ENCODE assay signal across 23 cellular contexts in genomic region chr2:2244508-2244907, GRCh38.
"Had no signal": no experiment of that assay in that cellular context is flagged by ENCODE, and none has a peak within 500 bp of the region (broad histone marks: within the 10 kb centered on the region; RNA-seq: fewer than 3 reads in every experiment).

No MANE protein-coding gene starts in this region.

- H3K9me3 ChIP-seq: gastroesophageal sphincter, neutrophil, right atrium auricular region, sigmoid colon, stomach, thoracic aorta had no signal

- H3K9me3 Mint-ChIP-seq: stimulated activated naive B cell treated with anti-CD40 and anti-IgM and Interleukin-4, amounts not matched to agents 10 μg/mL and 1 μg/mL and 100 μg/mL, for 72 hours had no signal

- H3K4me3 ChIP-seq: dorsolateral prefrontal cortex, gastroesophageal sphincter, mucosa of descending colon, right atrium auricular region, sigmoid colon, skin epidermis, stomach, thoracic aorta, transverse colon had no signal

- H3K36me3 Mint-ChIP-seq: naive thymus-derived CD8-positive, alpha-beta T cell; stimulated activated naive B cell treated with anti-CD40 and anti-IgM and Interleukin-4, amounts not matched to agents 10 μg/mL and 1 μg/mL and 100 μg/mL, for 72 hours had no signal

- H3K4me1 ChIP-seq: gastroesophageal sphincter, right atrium auricular region, sigmoid colon, stomach, transverse colon had no signal

- H3K27ac ChIP-seq: dorsolateral prefrontal cortex, gastroesophageal sphincter, neutrophil, right atrium auricular region, sigmoid colon, skin epidermis, stomach, thoracic aorta, transverse colon had no signal

- H3K4me1 Mint-ChIP-seq: naive thymus-derived CD8-positive, alpha-beta T cell; stimulated activated naive B cell treated with anti-CD40 and anti-IgM and Interleukin-4, amounts not matched to agents 10 μg/mL and 1 μg/mL and 100 μg/mL, for 72 hours had no signal

- H3K4me3 Mint-ChIP-seq: naive thymus-derived CD8-positive, alpha-beta T cell; stimulated activated naive B cell treated with anti-CD40 and anti-IgM and Interleukin-4, amounts not matched to agents 10 μg/mL and 1 μg/mL and 100 μg/mL, for 72 hours had no signal

- H3K27me3 ChIP-seq: neutrophil, right atrium auricular region, sigmoid colon, transverse colon had no signal

- ATAC-seq: esophagus mucosa; gastroesophageal sphincter; left lobe of liver; mucosa of descending colon; naive thymus-derived CD8-positive, alpha-beta T cell; stimulated activated naive B cell treated with anti-CD40 and anti-IgM and Interleukin-4, amounts not matched to agents 10 μg/mL and 1 μg/mL and 100 μg/mL, for 72 hours had no signal

- H3K36me3 ChIP-seq: gastroesophageal sphincter, neutrophil, right atrium auricular region, sigmoid colon, stomach, thoracic aorta, transverse colon had no signal

- H3K27ac Mint-ChIP-seq: naive thymus-derived CD8-positive, alpha-beta T cell; stimulated activated naive B cell treated with anti-CD40 and anti-IgM and Interleukin-4, amounts not matched to agents 10 μg/mL and 1 μg/mL and 100 μg/mL, for 72 hours had no signal

- DNase-seq: cortex of kidney; dorsolateral prefrontal cortex; effector CD8-positive, alpha-beta T cell; glutamatergic neuron; islet precursor cell; mammary epithelial cell; mucosa of descending colon; naive thymus-derived CD8-positive, alpha-beta T cell; posterior cingulate gyrus; sigmoid colon; stimulated activated CD4-positive, alpha-beta T cell treated with anti-CD3 and anti-CD28 coated beads, Interleukin-2, amount 100 ng/mL, for 24 hours; stimulated activated CD4-positive, alpha-beta T cell treated with anti-CD3 and anti-CD28 coated beads, Interleukin-4, amount 100 ng/mL, for 4 hours; stimulated activated naive B cell treated with anti-CD40 and anti-IgM and Interleukin-4, amounts not matched to agents 10 μg/mL and 1 μg/mL and 100 μg/mL, for 72 hours; stomach; substantia nigra; transverse colon had no signal
